ENCODE assay signal across 29 cellular contexts in the genomic region with DNA sequence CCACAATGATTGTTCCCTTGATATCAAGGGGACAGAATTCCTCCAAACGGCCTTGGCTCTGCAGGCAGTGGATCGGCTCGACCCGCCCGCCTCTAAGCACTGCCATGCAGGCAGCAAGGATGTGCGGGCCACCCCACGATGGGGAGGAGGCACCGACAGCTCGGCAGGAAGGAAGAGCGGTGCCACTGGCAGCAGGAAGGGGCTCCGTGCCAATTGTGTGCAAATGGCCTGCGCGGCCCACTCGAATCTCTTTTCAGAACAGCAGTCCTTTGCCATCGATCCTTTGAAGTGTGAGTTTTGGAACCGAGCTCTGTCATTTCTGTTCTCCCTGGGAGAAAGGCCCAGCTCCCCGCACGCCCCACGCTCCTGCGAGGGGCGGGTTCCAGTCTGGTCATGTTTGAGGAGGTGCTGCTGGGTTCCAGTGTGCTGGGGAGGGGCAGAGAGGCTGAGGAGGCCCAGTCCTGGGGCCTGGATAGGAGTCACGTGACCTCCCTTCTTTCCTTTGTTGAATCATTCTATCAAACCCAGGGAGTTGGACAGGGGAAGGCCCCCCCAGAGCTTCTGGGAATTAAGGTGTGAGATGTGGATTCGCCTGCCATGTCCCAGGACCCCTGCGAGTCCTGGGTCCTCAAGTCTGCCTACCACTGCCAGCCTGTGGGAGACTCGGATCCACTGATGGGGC.
"Had no signal": no experiment of that assay in that cellular context is flagged by ENCODE, and none has a peak within 500 bp of the region (broad histone marks: within the 10 kb centered on the region; RNA-seq: fewer than 3 reads in every experiment).

No MANE protein-coding gene starts in this region.

- H3K9me3 Mint-ChIP-seq: activated naive CD4-positive, alpha-beta T cell treated with anti-CD3 and anti-CD28 coated beads, Interleukin-2, amount 50 U/mL, for 24 hours; activated T-cell treated with anti-CD3 and anti-CD28 coated beads, Interleukin-2, amount 50 U/mL, for 72 hours; dendritic cell treated with granulocyte-macrophage colony-stimulating factor and Interleukin-4, amounts not matched to agents 40 ng/mL and 50 ng/mL, for 4 days; natural killer cell treated with Interleukin-12 subunit alpha and Interleukin-12 subunit beta and Interleukin-15 and Interleukin-18, amount 100 ng/mL, for 72 hours had no signal

- H3K27ac ChIP-seq: body of pancreas, cardiac muscle cell, epithelial cell of prostate, left lung, lower lobe of right lung, skin epidermis, uterus, VCaP had no signal

- H3K27me3 Mint-ChIP-seq: progenitor cell of endocrine pancreas, type B pancreatic cell had no signal

- DNase-seq: activated CD4-positive, alpha-beta T cell treated with anti-CD3 and anti-CD28 coated beads for 4 hours; activated CD4-positive, alpha-beta T cell treated with anti-CD3 and anti-CD28 coated beads, Interleukin-2, amount 50 U/mL, for 4 hours; activated gamma-delta T cell; activated T-cell treated with anti-CD3 and anti-CD28 coated beads for 4 hours; activated T-cell treated with anti-CD3 and anti-CD28 coated beads, Interleukin-2, amount 50 U/mL, for 72 hours; aorta; body of pancreas; effector CD4-positive, alpha-beta T cell; left lung; mesenchymal stem cell; stimulated activated CD4-positive, alpha-beta T cell treated with anti-CD3 and anti-CD28 coated beads, Interleukin-1b, Interleukin-23, amount 100 ng/mL, for 48 hours; stimulated activated CD4-positive, alpha-beta T cell treated with anti-CD3 and anti-CD28 coated beads, Interleukin-4, amount 100 ng/mL, for 4 hours; stimulated activated CD8-positive, alpha-beta memory T cell treated with anti-CD3 and anti-CD28 coated beads, Interleukin-4, amount 100 ng/mL, for 48 hours; stimulated activated naive CD4-positive, alpha-beta T cell; SW 1271; T-helper 9 cell; uterus had no signal

- H3K27ac Mint-ChIP-seq: activated naive CD4-positive, alpha-beta T cell treated with anti-CD3 and anti-CD28 coated beads, Interleukin-2, amount 50 U/mL, for 24 hours; activated T-cell treated with anti-CD3 and anti-CD28 coated beads, Interleukin-2, amount 50 U/mL, for 72 hours; dendritic cell treated with granulocyte-macrophage colony-stimulating factor and Interleukin-4, amounts not matched to agents 40 ng/mL and 50 ng/mL, for 4 days; natural killer cell treated with Interleukin-12 subunit alpha and Interleukin-12 subunit beta and Interleukin-15 and Interleukin-18, amount 100 ng/mL, for 72 hours; progenitor cell of endocrine pancreas; T-helper 1 cell treated with Interleukin-12 subunit alpha and Interleukin-12 subunit beta and Interleukin-4 antibody, amounts not matched to agents 30 μg/mL and 1 μg/mL, for 36 hours; type B pancreatic cell had no signal

- H3K9me3 ChIP-seq: body of pancreas, left lung, lower lobe of right lung, uterus had no signal

- H3K4me1 ChIP-seq: body of pancreas, left lung, lower lobe of right lung, uterus had no signal

- H3K36me3 ChIP-seq: cardiac muscle cell, left lung, uterus had no signal

- H3K4me3 Mint-ChIP-seq: activated naive CD4-positive, alpha-beta T cell treated with anti-CD3 and anti-CD28 coated beads, Interleukin-2, amount 50 U/mL, for 24 hours; activated T-cell treated with anti-CD3 and anti-CD28 coated beads, Interleukin-2, amount 50 U/mL, for 72 hours; dendritic cell treated with granulocyte-macrophage colony-stimulating factor and Interleukin-4, amounts not matched to agents 40 ng/mL and 50 ng/mL, for 4 days; natural killer cell treated with Interleukin-12 subunit alpha and Interleukin-12 subunit beta and Interleukin-15 and Interleukin-18, amount 100 ng/mL, for 72 hours; T-helper 1 cell treated with Interleukin-12 subunit alpha and Interleukin-12 subunit beta and Interleukin-4 antibody, amounts not matched to agents 30 μg/mL and 1 μg/mL, for 36 hours; type B pancreatic cell had no signal

- H3K4me3 ChIP-seq: body of pancreas, cardiac muscle cell, left lung, lower lobe of right lung, skin epidermis, uterus had no signal

- H3K27me3 ChIP-seq: body of pancreas, cardiac muscle cell, uterus had no signal

- H3K36me3 Mint-ChIP-seq: activated naive CD4-positive, alpha-beta T cell treated with anti-CD3 and anti-CD28 coated beads, Interleukin-2, amount 50 U/mL, for 24 hours; natural killer cell treated with Interleukin-12 subunit alpha and Interleukin-12 subunit beta and Interleukin-15 and Interleukin-18, amount 100 ng/mL, for 72 hours had no signal

- ATAC-seq: activated T-cell treated with anti-CD3 and anti-CD28 coated beads, Interleukin-2, amount 50 U/mL, for 72 hours; body of pancreas; left lung; lower lobe of right lung; natural killer cell treated with Interleukin-12 subunit alpha and Interleukin-12 subunit beta and Interleukin-15 and Interleukin-18, amount 100 ng/mL, for 72 hours; sciatic nerve had no signal
